In genomic region chr16:65937455-65937854, GRCh38 we compare ENCODE assay signal across 7 cellular contexts.
"Had no signal": no experiment of that assay in that cellular context is flagged by ENCODE, and none has a peak within 500 bp of the region (broad histone marks: within the 10 kb centered on the region; RNA-seq: fewer than 3 reads in every experiment).

No MANE protein-coding gene starts in this region.

- H3K4me2 ChIP-seq: KMS-11 had no signal

- ATAC-seq: K562 had no signal

- DNase-seq: IMR-90, KBM-7, KG1 had no signal

- FAIRE-seq: HTR-8/SVneo, K562 had no signal

- H3K9ac ChIP-seq: KMS-11 had no signal

- H3K27ac ChIP-seq: HL-60, KMS-11 had no signal

- H3K4me3 ChIP-seq: K562 had no signal
